ENCODE assay signal across 1 cellular context in genomic region chr11:117143871-117144476, GRCh38.
TF ChIP-seq lines count a peak whose summit lies in the region.

PAFAH1B2 (plus strand) TSS chr11:117144287; CDS start chr11:117152448, 8,161 bp downstream.

TF ChIP-seq in HEK293, 187 proteins besides CTCF, POLR2A, EP300 and RAD21 (continued from another document):
- 0 out of 2 replicates have a peak, but pooled peaks have one; percentile 11 for TF ChIP-seq ZNF324 (tag by site-specific recombination; IDR thresholded peaks at IDR 0.05)
- TF ChIP-seq ZBTB26 (tag by site-specific recombination; optimal IDR thresholded peaks at IDR 0.05): peak; percentile 90
- 0 out of 2 replicates have a peak, but pooled peaks have one; percentile 68 for TF ChIP-seq ZFP37 (tag by site-specific recombination; IDR thresholded peaks at IDR 0.05)
- TF ChIP-seq ZNF169 (tag by site-specific recombination; IDR thresholded peaks at IDR 0.05): no peak
- peak; percentile 69; the same call in 1 of the 2 replicates for TF ChIP-seq GLIS1 (tag by site-specific recombination; IDR thresholded peaks at IDR 0.05)
- TF ChIP-seq ZFHX2 (tag by site-specific recombination; conservative IDR thresholded peaks at IDR 0.05): peak; percentile 67
- peak; percentile 69; the same call in 1 of the 2 replicates for TF ChIP-seq ZNF610 (tag by site-specific recombination; IDR thresholded peaks at IDR 0.05; ENCODE audit: borderline replicate concordance)
- peak; percentile 70 for TF ChIP-seq ZBTB17 (tag by site-specific recombination; IDR thresholded peaks at IDR 0.05)
- peak; percentile 68; the same call in 1 of the 2 replicates for TF ChIP-seq YY1 (tag by site-specific recombination; IDR thresholded peaks at IDR 0.05)
- TF ChIP-seq ZNF280C (tag by site-specific recombination; IDR thresholded peaks at IDR 0.05): no peak
- peak; percentile 97 for TF ChIP-seq KLF7 (tag by site-specific recombination; IDR thresholded peaks at IDR 0.05; ENCODE audit: borderline replicate concordance)
- peak; percentile 56 for TF ChIP-seq ZXDB (tag by site-specific recombination; IDR thresholded peaks at IDR 0.05)
- peak; percentile 90 for TF ChIP-seq ZBTB10 (tag by site-specific recombination; IDR thresholded peaks at IDR 0.05)
- TF ChIP-seq ZNF398 (tag by site-specific recombination; IDR thresholded peaks at IDR 0.05): peak; percentile 49
- TF ChIP-seq EGR2 (tag by site-specific recombination; IDR thresholded peaks at IDR 0.05; ENCODE audit: low read depth): peak; percentile 55
- TF ChIP-seq ZNF600 (tag by site-specific recombination; IDR thresholded peaks at IDR 0.05): peak; percentile 42; the same call in 1 of the 2 replicates
- TF ChIP-seq ZNF501 (tag by site-specific recombination; IDR thresholded peaks at IDR 0.05): peak; percentile 93; the same call in 1 of the 2 replicates
- TF ChIP-seq ZNF571 (tag by site-specific recombination; IDR thresholded peaks at IDR 0.05): no peak
- TF ChIP-seq ZNF2 (tag by site-specific recombination; IDR thresholded peaks at IDR 0.05): peak; percentile 86
- TF ChIP-seq MYNN (tag by site-specific recombination; IDR thresholded peaks at IDR 0.05; ENCODE audit: borderline replicate concordance): no peak
- no peak for TF ChIP-seq ZNF580 (tag by site-specific recombination; IDR thresholded peaks at IDR 0.05)
- TF ChIP-seq RBAK (tag by site-specific recombination; IDR thresholded peaks at IDR 0.05): no peak
- no peak for TF ChIP-seq ZNF221 (tag by site-specific recombination; IDR thresholded peaks at IDR 0.05; ENCODE audit: borderline replicate concordance)
- peak; percentile 65 for TF ChIP-seq ZNF692 (tag by site-specific recombination; IDR thresholded peaks at IDR 0.05)
- TF ChIP-seq ZNF302 (tag by site-specific recombination; IDR thresholded peaks at IDR 0.05; ENCODE audit: low read depth): no peak
- TF ChIP-seq ZNF335 (tag by site-specific recombination; conservative IDR thresholded peaks at IDR 0.05): peak; percentile 85
- TF ChIP-seq GLIS2 (tag by site-specific recombination; IDR thresholded peaks at IDR 0.05): peak; percentile 44; the same call in 1 of the 2 replicates
- TF ChIP-seq KLF8 (tag by site-specific recombination; IDR thresholded peaks at IDR 0.05): peak; percentile 88
- TF ChIP-seq ZNF530 (tag by site-specific recombination; IDR thresholded peaks at IDR 0.05; ENCODE audit: low read depth): no peak
- no peak; the same call in 1 of the 2 replicates for TF ChIP-seq ZNF623 (tag by site-specific recombination; IDR thresholded peaks at IDR 0.05)
- TF ChIP-seq IKZF3 (tag by site-specific recombination; IDR thresholded peaks at IDR 0.05): no peak; the same call in 1 of the 2 replicates
- no peak for TF ChIP-seq ZNF658 (tag by site-specific recombination; IDR thresholded peaks at IDR 0.05)
- peak; percentile 70; the same call in 1 of the 2 replicates for TF ChIP-seq ZNF394 (tag by site-specific recombination; IDR thresholded peaks at IDR 0.05; ENCODE audit: borderline replicate concordance)
- TF ChIP-seq ZBTB44 (tag by site-specific recombination; IDR thresholded peaks at IDR 0.05): no peak
- TF ChIP-seq ZNF175 (tag by site-specific recombination; IDR thresholded peaks at IDR 0.05): no peak
- peak; percentile 93 for TF ChIP-seq ZBTB11 (tag by site-specific recombination; conservative IDR thresholded peaks at IDR 0.05; ENCODE audit: low read depth)
- TF ChIP-seq PRDM4 (tag by site-specific recombination; IDR thresholded peaks at IDR 0.05): no peak
- no peak for TF ChIP-seq ZNF26 (tag by site-specific recombination; IDR thresholded peaks at IDR 0.05)
- no peak for TF ChIP-seq GLI2 (tag by site-specific recombination; IDR thresholded peaks at IDR 0.05; ENCODE audit: borderline replicate concordance, low read depth)
- TF ChIP-seq ZNF660 (tag by site-specific recombination; IDR thresholded peaks at IDR 0.05): 0 out of 2 replicates have a peak, but pooled peaks have one; percentile 43
- TF ChIP-seq KLF16 (tag by site-specific recombination; IDR thresholded peaks at IDR 0.05): peak; percentile 52; the same call in 1 of the 2 replicates
